In genomic region chr14:67571275-67571990, GRCh38 we compare ENCODE assay signal across 8 cellular contexts. TPM values are rescaled to one million over a fixed set of nuclear protein-coding genes. Genes with fewer than 3 reads are reported as not detected.
DNase-seq lines count a peak whose midpoint lies in the region; ATAC-seq and TF ChIP-seq lines count a peak whose summit lies in the region.

No MANE protein-coding gene starts in this region.

- H3K27me3 Mint-ChIP-seq in activated CD8-positive, alpha-beta T cell treated with anti-CD3 and anti-CD28 coated beads for 36 hours, result no peaks in the 10 kb centered on the region
- no peaks in the 10 kb centered on the region for H3K27me3 Mint-ChIP-seq in mesothelial cell of epicardium (ENCODE audit: low read depth)

- peak; percentile 83 for TF ChIP-seq CTCF in activated CD8-positive, alpha-beta T cell treated with anti-CD3 and anti-CD28 coated beads for 36 hours (IDR thresholded peaks at IDR 0.05)
- TF ChIP-seq CTCF in mesothelial cell of epicardium (IDR thresholded peaks at IDR 0.05; ENCODE audit: unreplicated experiment), result peak; percentile 80

- POLR2A ChIA-PET in activated CD8-positive, alpha-beta T cell treated with anti-CD3 and anti-CD28 coated beads for 36 hours (lab: Charles Lee), result interaction anchor here (0.6 to 2.2 kb wide), 5 partner anchors 17 to 147 kb away, joined by 3 to 5 read pairs (median 3); partner anchors contain the start of gene TMEM229B

- CTCF ChIA-PET in activated CD8-positive, alpha-beta T cell treated with anti-CD3 and anti-CD28 coated beads for 36 hours (lab: Charles Lee), result interaction anchor here (0.6 to 6.9 kb wide), 68 partner anchors 9 to 202 kb away, joined by 3 to 199 read pairs (median 5); partner anchors contain the start of genes PIGH, PLEK2, PLEKHH1 and RDH12

- no peaks in the 10 kb centered on the region for H3K36me3 Mint-ChIP-seq in activated CD8-positive, alpha-beta T cell treated with anti-CD3 and anti-CD28 coated beads for 36 hours (ENCODE audit: low read depth)
- peaks cover 2% of the 10 kb centered on the region for H3K36me3 Mint-ChIP-seq in mesothelial cell of epicardium

- no peak overlapping the region for H3K4me3 Mint-ChIP-seq in activated CD8-positive, alpha-beta T cell treated with anti-CD3 and anti-CD28 coated beads for 36 hours
- H3K4me3 Mint-ChIP-seq in mesothelial cell of epicardium, result no peak overlapping the region

- intact Hi-C loops in activated CD8-positive, alpha-beta T cell treated with anti-CD3 and anti-CD28 coated beads for 36 hours (cut with micrococcal nuclease), result no loop called here

- no peaks in the 10 kb centered on the region for H3K9me3 Mint-ChIP-seq in activated CD8-positive, alpha-beta T cell treated with anti-CD3 and anti-CD28 coated beads for 36 hours
- H3K9me3 Mint-ChIP-seq in mesothelial cell of epicardium, result no peaks in the 10 kb centered on the region

- H3K4me1 Mint-ChIP-seq in activated CD8-positive, alpha-beta T cell treated with anti-CD3 and anti-CD28 coated beads for 36 hours (ENCODE audit: low read depth), result peaks cover 3% of the 10 kb centered on the region
- peaks cover 15% of the 10 kb centered on the region for H3K4me1 Mint-ChIP-seq in mesothelial cell of epicardium

- ATAC-seq in HG02642 (IDR thresholded peaks at IDR 0.05; ENCODE audit: poor library complexity, unreplicated experiment), result peak; percentile 69
- ATAC-seq in activated CD8-positive, alpha-beta T cell treated with anti-CD3 and anti-CD28 coated beads for 36 hours, result peak; percentile 96
- no peak for ATAC-seq in GM21528 (IDR thresholded peaks at IDR 0.05; ENCODE audit: low FRiP score, unreplicated experiment)

- DNase-seq in EL (peak; percentile 59), NCI-H748 treated with DMSO at 0.1 percent for 48 hours (lab: John Stamatoyannopoulos, UW) (peak; percentile 11), mesothelial cell of epicardium (ENCODE audit: low spot score in 2 of 2, unreplicated experiment in 2 of 2) (peak in 1 of 2 experiments; percentile 68)
- peak; percentile 84 for DNase-seq in activated CD8-positive, alpha-beta T cell treated with anti-CD3 and anti-CD28 coated beads for 36 hours
- DNase-seq in effector CD8-positive, alpha-beta T cell (lab: John Stamatoyannopoulos, UW), result peak; percentile 55
- peak; percentile 54 to 60 for DNase-seq in stimulated activated CD8-positive, alpha-beta memory T cell treated with anti-CD3 and anti-CD28 coated beads, Interleukin-2, amount 100 ng/mL, for 48 hours (ENCODE audit: low read depth in 2 of 2)

- no peak overlapping the region for H3K27ac Mint-ChIP-seq in activated CD8-positive, alpha-beta T cell treated with anti-CD3 and anti-CD28 coated beads for 36 hours
- H3K27ac Mint-ChIP-seq in mesothelial cell of epicardium, result no peak overlapping the region

RNA-seq across cellular contexts. Expression of gene PIGH, which starts 28.6 kb away (rescaled TPM):
- total RNA-seq in activated CD8-positive, alpha-beta T cell treated with anti-CD3 and anti-CD28 coated beads for 36 hours, result 10 to 100 TPM; 20.3 to 21.9 TPM
- total RNA-seq in mesothelial cell of epicardium, result 11.4 to 13.4 TPM (median 11.9 TPM) in 3 replicates

RNA-seq across cellular contexts. Expression of gene PLEKHH1, which starts 38.3 kb away (rescaled TPM):
- 1 to 10 TPM; 4.8 to 6.7 TPM for total RNA-seq in activated CD8-positive, alpha-beta T cell treated with anti-CD3 and anti-CD28 coated beads for 36 hours
- total RNA-seq in mesothelial cell of epicardium, result 20.5 to 21.4 TPM (median 21.0 TPM) in 3 replicates

RNA-seq across cellular contexts. Expression of gene ARG2, which starts 48.3 kb away (rescaled TPM):
- 1 to 10 TPM; 9.9 TPM for total RNA-seq in activated CD8-positive, alpha-beta T cell treated with anti-CD3 and anti-CD28 coated beads for 36 hours
- 2.5 to 4.5 TPM (median 2.9 TPM) in 3 replicates for total RNA-seq in mesothelial cell of epicardium
